Comparison of ENCODE assay signal across 13 cellular contexts in the genomic region with DNA sequence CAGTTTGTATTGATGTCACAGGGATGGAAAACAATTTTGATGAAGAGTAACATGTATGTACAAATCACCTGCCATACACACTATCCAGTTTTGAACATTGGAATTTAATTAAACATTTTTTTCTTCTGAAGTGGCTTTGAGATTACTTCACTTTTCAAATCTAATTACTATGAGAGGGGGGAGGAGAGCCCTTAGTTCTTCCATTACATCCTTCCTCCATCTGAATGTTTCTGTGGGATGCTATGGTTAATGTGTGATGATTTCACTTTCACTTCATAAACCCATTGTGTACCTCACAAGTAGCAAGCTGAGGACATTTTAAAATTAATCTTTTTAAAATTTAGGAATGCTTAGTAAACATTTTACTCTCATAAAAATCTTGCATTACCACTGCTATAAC.
DNase-seq lines count a peak whose midpoint lies in the region; ATAC-seq and TF ChIP-seq lines count a peak whose summit lies in the region.
"Had no signal": no experiment of that assay in that cellular context is flagged by ENCODE, and none has a peak within 500 bp of the region (broad histone marks: within the 10 kb centered on the region; RNA-seq: fewer than 3 reads in every experiment).

No MANE protein-coding gene starts in this region.

- intact Hi-C loops in CD4-positive, alpha-beta memory T cell (cut with micrococcal nuclease): no loop called here
- intact Hi-C loops in left cardiac atrium (cut with DNase I): loop anchor here (10.0 kb wide), 2 partner anchors 523 to 613 kb away; no protein-coding TSS in a partner anchor

- H3K9me3 Mint-ChIP-seq in CD4-positive, alpha-beta memory T cell: peaks cover 0 to 4% (median 0%) of the 10 kb centered on the region in 8 donors
- H3K9me3 Mint-ChIP-seq in GM23338: peaks cover 10% of the 10 kb centered on the region
- no peaks in the 10 kb centered on the region for H3K9me3 Mint-ChIP-seq in T-cell
- H3K9me3 Mint-ChIP-seq: activated CD4-positive, alpha-beta memory T cell treated with anti-CD3 and anti-CD28 coated beads for 36 hours; effector memory CD8-positive, alpha-beta T cell; IgD-negative memory B cell had no signal

- H3K4me2 ChIP-seq in GM23338: no peak overlapping the region

- H3K27ac ChIP-seq in CD4-positive, alpha-beta memory T cell (ENCODE audit: low read depth, low read length): peak overlapping the region; percentile 2
- H3K27ac ChIP-seq in GM23338 (ENCODE audit: low read depth): no peak overlapping the region

- H3K4me1 Mint-ChIP-seq in CD4-positive, alpha-beta memory T cell: peaks cover 43 to 73% (median 54%) of the 10 kb centered on the region in 4 donors
- peaks cover 18% of the 10 kb centered on the region for H3K4me1 Mint-ChIP-seq in GM23338
- peaks cover 61 to 74% (median 68%) of the 10 kb centered on the region in 3 donors for H3K4me1 Mint-ChIP-seq in T-cell

- H3K36me3 ChIP-seq in CD4-positive, alpha-beta memory T cell (ENCODE audit: insufficient read depth, low read length): no peaks in the 10 kb centered on the region
- H3K36me3 ChIP-seq in GM23338 (ENCODE audit: insufficient read depth): no peaks in the 10 kb centered on the region

- H3K9me2 ChIP-seq in GM23338 (ENCODE audit: insufficient read depth): no peaks in the 10 kb centered on the region

- CTCF ChIA-PET in CD4-positive, alpha-beta memory T cell (lab: Charles Lee; ENCODE audit: partially characterized antibody): interaction anchor here (1.0 to 10.8 kb wide), 6 partner anchors 9 to 508 kb away, joined by 3 to 108 read pairs (median 8); partner anchors contain the start of gene RUNX1
- CTCF ChIA-PET in T-cell (lab: Charles Lee): interaction anchor here (0.6 to 2.2 kb wide), 7 partner anchors 9 to 508 kb away, joined by 3 to 14 read pairs (median 5); no protein-coding TSS in a partner anchor

- POLR2A ChIA-PET in CD4-positive, alpha-beta memory T cell (lab: Charles Lee; ENCODE audit: partially characterized antibody): interaction anchor here (0.8 to 13.4 kb wide), 6 partner anchors 42 to 508 kb away, joined by 3 to 280 read pairs (median 6); partner anchors contain the start of gene RUNX1
- POLR2A ChIA-PET in T-cell (lab: Charles Lee): interaction anchor here (0.6 to 1.4 kb wide), 4 partner anchors 17 to 134 kb away, joined by 3 to 6 read pairs (median 4); no protein-coding TSS in a partner anchor

- no peaks in the 10 kb centered on the region; the same call in 1 of the 2 replicates for H4K20me1 ChIP-seq in GM23338 (replicated peaks; ENCODE audit: insufficient read depth)

- peaks cover 59% of the 10 kb centered on the region for H3K4me1 ChIP-seq in CD4-positive, alpha-beta memory T cell (ENCODE audit: insufficient read depth, low read length)
- H3K4me1 ChIP-seq in GM23338 (ENCODE audit: insufficient read depth): peaks cover 12% of the 10 kb centered on the region

- no peaks in the 10 kb centered on the region for H3K79me2 ChIP-seq in GM23338 (replicated peaks; ENCODE audit: insufficient read depth)

- TF ChIP-seq CTCF in GM23338 (conservative IDR thresholded peaks at IDR 0.05; ENCODE audit: low read depth in 2 of 2): no peak

- H3F3A ChIP-seq in GM23338 (replicated peaks; ENCODE audit: low read depth): peaks cover 6% of the 10 kb centered on the region

- H3K9me3 ChIP-seq in CD4-positive, alpha-beta memory T cell (ENCODE audit: control insufficient read depth in 1 of 2, low read length in 2 of 2): no peaks in the 10 kb centered on the region

- H3K27ac Mint-ChIP-seq in CD4-positive, alpha-beta memory T cell: peak overlapping the region in 4 of 7 donors; percentile 15 to 90 (median 52)
- H3K27ac Mint-ChIP-seq in GM23338 (no peak overlapping the region), T-cell (peak overlapping the region; percentile 48 to 59)
- H3K27ac Mint-ChIP-seq: effector memory CD8-positive, alpha-beta T cell had no signal

- H2AFZ ChIP-seq in GM23338: no peak overlapping the region

- H3K27me3 Mint-ChIP-seq in CD4-positive, alpha-beta memory T cell: peaks cover 0 to 1% of the 10 kb centered on the region in 2 donors
- H3K27me3 Mint-ChIP-seq in GM23338 (ENCODE audit: insufficient read depth, low read depth, poor library complexity) (peaks cover 40% of the 10 kb centered on the region), T-cell (no peaks in the 10 kb centered on the region)
- H3K27me3 Mint-ChIP-seq: effector memory CD8-positive, alpha-beta T cell had no signal

- no peak overlapping the region for H3K4me3 ChIP-seq in CD4-positive, alpha-beta memory T cell (ENCODE audit: low read length in 2 of 2)
- no peak overlapping the region for H3K4me3 ChIP-seq in GM23338

- H3K36me3 Mint-ChIP-seq in CD4-positive, alpha-beta memory T cell: peaks cover 10 to 16% of the 10 kb centered on the region in 2 donors
- H3K36me3 Mint-ChIP-seq in GM23338 (ENCODE audit: low read depth) (no peaks in the 10 kb centered on the region; the same call in 2 of the 3 replicates), T-cell (peaks cover 10% of the 10 kb centered on the region)

- DNase-seq in CD4-positive, alpha-beta memory T cell: peak in 3 of 5 donors; percentile 17 to 23 (median 22)
- no peak for DNase-seq in GM23338 (ENCODE audit: low spot score)
- DNase-seq in T-cell: no peak
- DNase-seq in hepatic stellate cell (ENCODE audit: low spot score): peak; percentile 17
- DNase-seq in left cardiac atrium: no peak
- DNase-seq: activated CD4-positive, alpha-beta memory T cell treated with anti-CD3 and anti-CD28 coated beads for 36 hours; aorta; effector memory CD8-positive, alpha-beta T cell; NCI-H226 had no signal

- H3K4me3 Mint-ChIP-seq in CD4-positive, alpha-beta memory T cell: peak overlapping the region in 6 of 8 donors; percentile 7 to 68 (median 60)
- peak overlapping the region; percentile 71; the same call in 1 of the 3 replicates for H3K4me3 Mint-ChIP-seq in GM23338
- H3K4me3 Mint-ChIP-seq in T-cell: peak overlapping the region in 2 of 3 donors; percentile 63 to 98

- no peaks in the 10 kb centered on the region for H3K27me3 ChIP-seq in CD4-positive, alpha-beta memory T cell (ENCODE audit: insufficient read depth, low read length)
- H3K27me3 ChIP-seq in GM23338 (ENCODE audit: insufficient read depth): peaks cover 71% of the 10 kb centered on the region

- no peak for ATAC-seq in GM23338
- no peak for ATAC-seq in T-cell (replicated peaks in 1 of 4)
- ATAC-seq in HG03280 (IDR thresholded peaks at IDR 0.05; ENCODE audit: unreplicated experiment): no peak
- ATAC-seq in HG03342 (IDR thresholded peaks at IDR 0.05; ENCODE audit: unreplicated experiment): no peak
- ATAC-seq in HG02798 (IDR thresholded peaks at IDR 0.05; ENCODE audit: poor library complexity, unreplicated experiment): no peak
- no peak for ATAC-seq in left cardiac atrium
- ATAC-seq: effector memory CD8-positive, alpha-beta T cell had no signal

TF ChIP-seq in GM23338, 12 proteins besides CTCF, POLR2A, EP300 and RAD21:
- no peak for TF ChIP-seq ZNF331 (CRISPR knock-in tag; IDR thresholded peaks at IDR 0.05; ENCODE audit: low read depth)

Comparison
In these comparisons a context has a peak if more than half of its experiments do, and no peak if none do; other contexts are left out.
1. DNase-seq: peak in CD4-positive, alpha-beta memory T cell (3 of 5) and hepatic stellate cell (single experiment); none in GM23338 (single experiment), T-cell (0 of 34) and left cardiac atrium (single experiment).
2. Peak in every context shown above with its lines, with median percentiles within 50 percentile points of each other: H3K4me3 Mint-ChIP-seq.